4 cellular contexts compared by ENCODE assay signal in genomic region chr20:38002422-38002821, GRCh38.
TF ChIP-seq lines count a peak whose summit lies in the region.

No MANE protein-coding gene starts in this region.

TF ChIP-seq in SK-N-SH, 30 proteins besides CTCF, POLR2A, EP300 and RAD21:
- TF ChIP-seq GATA2 (CRISPR knock-in tag; IDR thresholded peaks at IDR 0.05) (peak; percentile 61; the same call in 1 of the 2 replicates), MXI1 (IDR thresholded peaks at IDR 0.05; ENCODE audit: low read depth, low read length) (peak; percentile 40; the same call in 1 of the 2 replicates), RCOR1 (IDR thresholded peaks at IDR 0.05; ENCODE audit: low read length) (peak; percentile 97), TCF12 (IDR thresholded peaks at IDR 0.05) (no peak)

TF ChIP-seq in SK-N-SH treated with all-trans-retinoic acid at 6 μM for 48 hours, 23 proteins besides CTCF, POLR2A, EP300 and RAD21:
- TF ChIP-seq ZC3H10 (CRISPR knock-in tag; IDR thresholded peaks at IDR 0.05), result no peak
- TF ChIP-seq PPARA (CRISPR knock-in tag; IDR thresholded peaks at IDR 0.05; ENCODE audit: borderline replicate concordance), result no peak
- TF ChIP-seq ZNF565 (CRISPR knock-in tag; conservative IDR thresholded peaks at IDR 0.05; ENCODE audit: low read depth), result no peak
- TF ChIP-seq CREB5 (CRISPR knock-in tag; IDR thresholded peaks at IDR 0.05; ENCODE audit: low read depth), result no peak
- no peak for TF ChIP-seq SNAI2 (CRISPR knock-in tag; IDR thresholded peaks at IDR 0.05)
- TF ChIP-seq CSDC2 (CRISPR knock-in tag; IDR thresholded peaks at IDR 0.05), result no peak
- TF ChIP-seq CSRNP3 (CRISPR knock-in tag; IDR thresholded peaks at IDR 0.05), result no peak
- TF ChIP-seq OSR1 (CRISPR knock-in tag; IDR thresholded peaks at IDR 0.05), result no peak
- TF ChIP-seq ZFP30 (CRISPR knock-in tag; IDR thresholded peaks at IDR 0.05), result no peak
- no peak for TF ChIP-seq ISL1 (CRISPR knock-in tag; IDR thresholded peaks at IDR 0.05)
- no peak for TF ChIP-seq ZFP3 (CRISPR knock-in tag; IDR thresholded peaks at IDR 0.05)
- TF ChIP-seq ZNF70 (CRISPR knock-in tag; IDR thresholded peaks at IDR 0.05), result no peak
- no peak for TF ChIP-seq ARNTL (CRISPR knock-in tag; IDR thresholded peaks at IDR 0.05; ENCODE audit: borderline replicate concordance, low read depth)
TF ChIP-seq in SK-N-SH treated with all-trans-retinoic acid at 6 μM for 48 hours: peak in this region for 0.

TF ChIP-seq in IMR-90, 13 proteins besides CTCF, POLR2A, EP300 and RAD21:
- TF ChIP-seq MAZ (IDR thresholded peaks at IDR 0.05; ENCODE audit: borderline replicate concordance, low read depth, low read length) (no peak), ELK1 (IDR thresholded peaks at IDR 0.05; ENCODE audit: borderline replicate concordance, low read depth, low read length) (no peak), USF2 (IDR thresholded peaks at IDR 0.05; ENCODE audit: low read depth, low read length) (no peak), NFE2L2 (IDR thresholded peaks at IDR 0.05; ENCODE audit: low read depth, low read length) (no peak), CHD1 (IDR thresholded peaks at IDR 0.05; ENCODE audit: low read depth, low read length) (no peak), CEBPB (IDR thresholded peaks at IDR 0.05; ENCODE audit: low read depth, low read length) (no peak), RFX5 (IDR thresholded peaks at IDR 0.05; ENCODE audit: low read depth, low read length) (no peak), MXI1 (IDR thresholded peaks at IDR 0.05; ENCODE audit: borderline replicate concordance, low read depth, low read length) (no peak), RCOR1 (IDR thresholded peaks at IDR 0.05; ENCODE audit: insufficient replicate concordance, low read length) (no peak), MAFK (IDR thresholded peaks at IDR 0.05; ENCODE audit: low read depth, low read length) (no peak), BHLHE40 (IDR thresholded peaks at IDR 0.05; ENCODE audit: low read depth, low read length) (no peak)

TF ChIP-seq in K562, 482 proteins besides CTCF, POLR2A, EP300 and RAD21:
- peak; percentile 35; the same call in 1 of the 2 replicates for TF ChIP-seq CXXC5 (CRISPR knock-in tag; IDR thresholded peaks at IDR 0.05)
- 0 out of 4 replicates have a peak, but pooled peaks of 1 of the 2 experiments have one; percentile 29 for TF ChIP-seq MNT (conservative IDR thresholded peaks at IDR 0.05)
- TF ChIP-seq SAFB2 (IDR thresholded peaks at IDR 0.05; ENCODE audit: borderline replicate concordance, low read depth, low read length, severe bottlenecking), result no peak
- TF ChIP-seq TFAP4 (CRISPR knock-in tag; IDR thresholded peaks at IDR 0.05; ENCODE audit: borderline replicate concordance), result peak; percentile 20; the same call in 1 of the 2 replicates
- no peak for TF ChIP-seq RFX1 (IDR thresholded peaks at IDR 0.05)
- TF ChIP-seq TRIM28 (IDR thresholded peaks at IDR 0.05), result no peak
- TF ChIP-seq RREB1 (CRISPR knock-in tag; IDR thresholded peaks at IDR 0.05), result 0 out of 2 replicates have a peak, but pooled peaks have one; percentile 24
- TF ChIP-seq PTTG1 (tag; IDR thresholded peaks at IDR 0.05; ENCODE audit: low read depth), result no peak
- TF ChIP-seq PHB (CRISPR knock-in tag; IDR thresholded peaks at IDR 0.05), result no peak
- 0 out of 2 replicates have a peak, but pooled peaks have one; percentile 46 for TF ChIP-seq ZBTB9 (CRISPR knock-in tag; IDR thresholded peaks at IDR 0.05)
- no peak for TF ChIP-seq BRF2 (IDR thresholded peaks at IDR 0.05; ENCODE audit: borderline replicate concordance, insufficient read depth, insufficient read length)
- TF ChIP-seq KDM2B (CRISPR knock-in tag; IDR thresholded peaks at IDR 0.05), result no peak
- peak; percentile 19; the same call in 1 of the 2 replicates for TF ChIP-seq MECOM (CRISPR knock-in tag; IDR thresholded peaks at IDR 0.05)
- TF ChIP-seq BRF1 (IDR thresholded peaks at IDR 0.05; ENCODE audit: borderline replicate concordance, extremely low read depth, insufficient read length), result no peak
- 0 out of 2 replicates have a peak, but pooled peaks have one; percentile 7 for TF ChIP-seq TCF3 (CRISPR knock-in tag; IDR thresholded peaks at IDR 0.05)
- no peak for TF ChIP-seq SIRT6 (IDR thresholded peaks at IDR 0.05; ENCODE audit: low read depth, low read length)
- no peak for TF ChIP-seq RHOXF2B (CRISPR knock-in tag; conservative IDR thresholded peaks at IDR 0.05)
- TF ChIP-seq SMAD1 (IDR thresholded peaks at IDR 0.05; ENCODE audit: low read depth, low read length, partially characterized antibody), result no peak
- no peak for TF ChIP-seq PRPF4 (IDR thresholded peaks at IDR 0.05; ENCODE audit: insufficient read depth, low read depth, low read length, poor library complexity, severe bottlenecking)
- no peak for TF ChIP-seq TBL1XR1 (IDR thresholded peaks at IDR 0.05; ENCODE audit: low read length in 2 of 2)
- no peak for TF ChIP-seq TAF7 (tag; IDR thresholded peaks at IDR 0.05)
- no peak for TF ChIP-seq ZNF224 (CRISPR knock-in tag; IDR thresholded peaks at IDR 0.05)
- TF ChIP-seq KLF1 (tag; IDR thresholded peaks at IDR 0.05), result no peak
- no peak for TF ChIP-seq ZNF551 (CRISPR knock-in tag; IDR thresholded peaks at IDR 0.05)
- peak; percentile 47; the same call in 1 of the 2 replicates for TF ChIP-seq CTBP1 (IDR thresholded peaks at IDR 0.05; ENCODE audit: borderline replicate concordance)
- TF ChIP-seq SMARCB1 (IDR thresholded peaks at IDR 0.05; ENCODE audit: insufficient read length, low read depth), result no peak
- TF ChIP-seq CBX8 (IDR thresholded peaks at IDR 0.05; ENCODE audit: borderline replicate concordance, extremely low read depth, low read depth, low read length, poor library complexity, severe bottlenecking), result no peak
- no peak for TF ChIP-seq GABPB2 (CRISPR knock-in tag; conservative IDR thresholded peaks at IDR 0.05)
- no peak for TF ChIP-seq NR2C1 (IDR thresholded peaks at IDR 0.05)
- TF ChIP-seq NR2C1 (tag; IDR thresholded peaks at IDR 0.05), result no peak
- no peak for TF ChIP-seq HNRNPUL1 (IDR thresholded peaks at IDR 0.05; ENCODE audit: low read length)
- TF ChIP-seq CBFA2T3 (IDR thresholded peaks at IDR 0.05), result peak; percentile 24; the same call in 1 of the 2 replicates
- TF ChIP-seq ZNF717 (CRISPR knock-in tag; IDR thresholded peaks at IDR 0.05), result no peak
- no peak for TF ChIP-seq ZEB2 (IDR thresholded peaks at IDR 0.05)
